15 cellular contexts compared by ENCODE assay signal in the genomic region with DNA sequence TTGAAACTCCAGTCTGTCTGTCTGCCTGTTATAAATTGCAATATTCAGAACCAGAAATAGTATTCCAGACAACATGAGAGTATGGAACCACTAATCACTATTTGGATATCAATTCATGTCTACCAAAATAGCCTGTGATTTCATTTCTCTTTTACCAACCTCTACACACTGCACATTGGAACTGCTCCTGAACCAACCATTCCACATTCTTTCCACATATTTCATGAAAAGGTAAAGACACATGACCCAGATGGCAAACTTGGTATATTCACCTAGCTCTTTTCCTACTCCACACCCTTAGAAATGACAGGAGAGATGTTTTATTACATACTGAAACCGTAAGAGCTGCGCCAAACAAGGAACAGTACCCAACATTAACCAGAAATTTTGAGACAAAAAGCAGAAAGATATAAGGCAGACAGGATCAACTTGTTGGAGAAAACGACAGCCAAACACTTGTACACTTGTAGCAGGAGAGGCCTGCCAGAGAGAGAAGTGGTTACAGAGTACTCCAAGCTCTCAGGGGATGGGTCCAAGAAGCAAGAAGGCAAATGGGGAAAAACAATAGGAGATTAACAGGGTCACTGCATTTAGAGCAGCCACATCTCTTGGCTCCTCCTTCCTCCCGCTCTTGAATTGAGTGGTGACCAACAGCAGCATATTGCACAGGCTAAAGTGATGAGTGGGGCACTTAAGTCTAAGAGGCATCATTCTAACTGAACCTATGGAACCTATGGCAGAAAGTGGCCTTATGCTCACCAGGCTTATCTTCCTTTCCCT.
"Had no signal": no experiment of that assay in that cellular context is flagged by ENCODE, and none has a peak within 500 bp of the region (broad histone marks: within the 10 kb centered on the region; RNA-seq: fewer than 3 reads in every experiment).

No MANE protein-coding gene starts in this region.

- H3K27me3 ChIP-seq: esophagus muscularis mucosa, pancreas had no signal

- H3K9me3 ChIP-seq: esophagus muscularis mucosa, pancreas had no signal

- FAIRE-seq: colon, pancreas, urothelium cell line had no signal

- ATAC-seq: activated CD4-positive, CD25-positive, alpha-beta regulatory T cell treated with anti-CD3 and anti-CD28 coated beads, Interleukin-2, amount 50 U/mL, for 24 hours; activated T-helper 17 cell treated with anti-CD3 and anti-CD28 coated beads, Interleukin-2, amount 50 U/mL, for 72 hours; sciatic nerve; stimulated activated naive CD8-positive, alpha-beta T cell treated with anti-CD3 and anti-CD28 coated beads, Interleukin-15, amount 100 ng/mL, for 72 hours; T-cell had no signal

- H3K4me3 Mint-ChIP-seq: activated T-helper 17 cell treated with anti-CD3 and anti-CD28 coated beads, Interleukin-2, amount 50 U/mL, for 72 hours; naive B cell; stimulated activated naive CD8-positive, alpha-beta T cell treated with anti-CD3 and anti-CD28 coated beads, Interleukin-15, amount 100 ng/mL, for 72 hours; T-cell had no signal

- H3K27ac ChIP-seq: esophagus muscularis mucosa, pancreas had no signal

- DNase-seq: activated naive CD4-positive, alpha-beta T cell treated with Interleukin-2 at 50 U/mL for 16 hours; activated T-cell treated with anti-CD3 and anti-CD28 coated beads for 4 hours; caudate nucleus; naive B cell; pancreas; stimulated activated naive CD8-positive, alpha-beta T cell treated with anti-CD3 and anti-CD28 coated beads, Interleukin-15, amount 100 ng/mL, for 72 hours; T-cell; T-helper 9 cell had no signal

- H3K4me1 Mint-ChIP-seq: activated T-helper 17 cell treated with anti-CD3 and anti-CD28 coated beads, Interleukin-2, amount 50 U/mL, for 72 hours; naive B cell; stimulated activated naive CD8-positive, alpha-beta T cell treated with anti-CD3 and anti-CD28 coated beads, Interleukin-15, amount 100 ng/mL, for 72 hours; T-cell had no signal

- H3K36me3 Mint-ChIP-seq: T-cell had no signal

- H3K36me3 ChIP-seq: esophagus muscularis mucosa, pancreas had no signal

- H3K27ac Mint-ChIP-seq: activated T-helper 17 cell treated with anti-CD3 and anti-CD28 coated beads, Interleukin-2, amount 50 U/mL, for 72 hours; stimulated activated naive CD8-positive, alpha-beta T cell treated with anti-CD3 and anti-CD28 coated beads, Interleukin-15, amount 100 ng/mL, for 72 hours; T-cell had no signal

- H3K4me3 ChIP-seq: esophagus muscularis mucosa, lung, pancreas had no signal

- H3K4me1 ChIP-seq: esophagus muscularis mucosa, pancreas had no signal
